Comparison of ENCODE assay signal across 9 cellular contexts in genomic region chr11:5004429-5005274, GRCh38. TPM values are rescaled to one million over a fixed set of nuclear protein-coding genes. Genes with fewer than 3 reads are reported as not detected.
DNase-seq lines count a peak whose midpoint lies in the region; ATAC-seq, FAIRE-seq and TF ChIP-seq lines count a peak whose summit lies in the region.
"Had no signal": no experiment of that assay in that cellular context is flagged by ENCODE, and none has a peak within 500 bp of the region (broad histone marks: within the 10 kb centered on the region; RNA-seq: fewer than 3 reads in every experiment).

No MANE protein-coding gene starts in this region.

- H3K4me3 Mint-ChIP-seq in CD4-positive, alpha-beta T cell, result no peak overlapping the region
- H3K4me3 Mint-ChIP-seq: activated naive CD4-positive, alpha-beta T cell treated with anti-CD3 and anti-CD28 coated beads, Interleukin-2, amount 50 U/mL, for 24 hours had no signal

- H3K4me2 ChIP-seq in KMS-11, result no peak overlapping the region
- no peak overlapping the region for H3K4me2 ChIP-seq in endothelial cell of umbilical vein (ENCODE audit: insufficient read depth, low read length)

- H3K9me3 Mint-ChIP-seq in CD4-positive, alpha-beta T cell, result no peaks in the 10 kb centered on the region
- H3K9me3 Mint-ChIP-seq: activated naive CD4-positive, alpha-beta T cell treated with anti-CD3 and anti-CD28 coated beads, Interleukin-2, amount 50 U/mL, for 24 hours had no signal

- H3K27me3 Mint-ChIP-seq in CD4-positive, alpha-beta T cell, result peaks cover 18% of the 10 kb centered on the region

- no peaks in the 10 kb centered on the region for H3K36me3 Mint-ChIP-seq in CD4-positive, alpha-beta T cell (ENCODE audit: low read depth)
- H3K36me3 Mint-ChIP-seq: activated naive CD4-positive, alpha-beta T cell treated with anti-CD3 and anti-CD28 coated beads, Interleukin-2, amount 50 U/mL, for 24 hours had no signal

- H3K79me2 ChIP-seq in KMS-11 (ENCODE audit: insufficient read depth, low read depth) (no peaks in the 10 kb centered on the region), endothelial cell of umbilical vein (ENCODE audit: control insufficient read depth, insufficient read depth, low read length) (no peaks in the 10 kb centered on the region)

- H3K27me3 ChIP-seq in KMS-11 (ENCODE audit: insufficient read depth, low read depth) (no peaks in the 10 kb centered on the region), RWPE2 (ENCODE audit: insufficient read depth, poor library complexity, severe bottlenecking) (no peaks in the 10 kb centered on the region), endothelial cell of umbilical vein (ENCODE audit: control insufficient read depth in 2 of 2, insufficient read depth in 2 of 2, low read length in 2 of 2) (no peaks in the 10 kb centered on the region)
- no peaks in the 10 kb centered on the region for H3K27me3 ChIP-seq in CD4-positive, alpha-beta T cell (ENCODE audit: control insufficient read depth, insufficient read depth, low read length)

- H4K20me1 ChIP-seq in KMS-11 (ENCODE audit: insufficient read depth) (no peaks in the 10 kb centered on the region), endothelial cell of umbilical vein (replicated peaks; ENCODE audit: control insufficient read depth, extremely low read depth, insufficient read depth, low read length) (no peaks in the 10 kb centered on the region)

- TF ChIP-seq CTCF in KMS-11 (conservative IDR thresholded peaks at IDR 0.05; ENCODE audit: low read depth, low read length) (peak; percentile 80), RWPE2 (IDR thresholded peaks at IDR 0.05; ENCODE audit: poor library complexity, severe bottlenecking) (peak; percentile 78), endothelial cell of umbilical vein (IDR thresholded peaks at IDR 0.05; ENCODE audit: extremely low read depth in 1 of 2, insufficient read depth in 1 of 2, low read depth in 1 of 2, low read length in 2 of 2) (peak; percentile 27 to 47)
- no peak for TF ChIP-seq CTCF in CD4-positive, alpha-beta T cell (IDR thresholded peaks at IDR 0.05)

- no peaks in the 10 kb centered on the region for H3K4me1 Mint-ChIP-seq in CD4-positive, alpha-beta T cell (ENCODE audit: low read depth)
- H3K4me1 Mint-ChIP-seq: activated naive CD4-positive, alpha-beta T cell treated with anti-CD3 and anti-CD28 coated beads, Interleukin-2, amount 50 U/mL, for 24 hours had no signal

- TF ChIP-seq POLR2A in endothelial cell of umbilical vein (IDR thresholded peaks at IDR 0.05; ENCODE audit: low read depth, low read length), result no peak

- POLR2A ChIA-PET in endothelial cell of umbilical vein (lab: Charles Lee), result no interaction called here
- POLR2A ChIA-PET in CD4-positive, alpha-beta T cell (lab: Charles Lee), result no interaction called here

- H3K36me3 ChIP-seq in KMS-11 (ENCODE audit: insufficient read depth) (no peaks in the 10 kb centered on the region), RWPE2 (ENCODE audit: low read depth) (no peaks in the 10 kb centered on the region), endothelial cell of umbilical vein (ENCODE audit: control insufficient read depth in 2 of 2, extremely low read depth in 1 of 2, insufficient read depth in 2 of 2, low read length in 2 of 2) (no peaks in the 10 kb centered on the region)

- DNase-seq in NCI-H446 (lab: John Stamatoyannopoulos, UW), result peak; percentile 10 to 58
- DNase-seq in NCI-H446 treated with DMSO at 0.1 percent for 48 hours (lab: John Stamatoyannopoulos, UW), result no peak
- DNase-seq in RWPE2 (ENCODE audit: low spot score), result no peak
- DNase-seq in endothelial cell of umbilical vein (ENCODE audit: low read depth, low spot score), result peak; percentile 55
- DNase-seq in myocyte (ENCODE audit: low read depth), result peak; percentile 73
- DNase-seq in T-helper 9 cell, result no peak
- no peak for DNase-seq in CD4-positive, alpha-beta T cell

- intact Hi-C loops in endothelial cell of umbilical vein (cut with micrococcal nuclease), result loop anchor here (1.0 kb wide), 4 partner anchors 367 to 822 kb away; partner anchors contain the start of gene OR51D1
- intact Hi-C loops in CD4-positive, alpha-beta T cell (cut with DNase I, micrococcal nuclease), result loop anchor here in 1 of 2 experiments (5.0 kb wide), 1 partner anchor 817 kb away; no protein-coding TSS in a partner anchor

- H3K9me3 ChIP-seq in RWPE2 (ENCODE audit: severe bottlenecking), result no peaks in the 10 kb centered on the region
- H3K9me3 ChIP-seq in endothelial cell of umbilical vein (replicated peaks; ENCODE audit: control insufficient read depth, insufficient read depth, low read length), result no peaks in the 10 kb centered on the region
- H3K9me3 ChIP-seq in CD4-positive, alpha-beta T cell (ENCODE audit: control insufficient read depth, low read length), result no peaks in the 10 kb centered on the region

- no peaks in the 10 kb centered on the region for H3K9me1 ChIP-seq in endothelial cell of umbilical vein (replicated peaks; ENCODE audit: control insufficient read depth, extremely low read depth, insufficient read depth, low read length)

- H3K4me1 ChIP-seq in KMS-11 (ENCODE audit: low read depth, poor library complexity, severe bottlenecking), result no peaks in the 10 kb centered on the region
- no peaks in the 10 kb centered on the region for H3K4me1 ChIP-seq in RWPE2 (ENCODE audit: insufficient read depth, poor library complexity, severe bottlenecking)
- H3K4me1 ChIP-seq in endothelial cell of umbilical vein (ENCODE audit: control insufficient read depth, extremely low read depth, insufficient read depth, low read length), result no peaks in the 10 kb centered on the region

- BruUV-seq in endothelial cell of umbilical vein (replicated peaks; lab: Mats Ljungman, UMichigan), result no TSS peak

- FAIRE-seq in endothelial cell of umbilical vein (lab: Jason Lieb, UNC), result peak; percentile 63

- H3K27ac ChIP-seq in KMS-11 (no peak overlapping the region), RWPE2 (ENCODE audit: poor library complexity, severe bottlenecking) (no peak overlapping the region), endothelial cell of umbilical vein (ENCODE audit: insufficient read depth, low read depth, low read length) (no peak overlapping the region)
- no peak overlapping the region for H3K27ac ChIP-seq in CD4-positive, alpha-beta T cell (ENCODE audit: low read depth, low read length)

- H3K9ac ChIP-seq in KMS-11 (no peak overlapping the region), endothelial cell of umbilical vein (replicated peaks; ENCODE audit: extremely low read depth, insufficient read depth, low read length) (no peak overlapping the region)

- H2AFZ ChIP-seq in KMS-11 (ENCODE audit: low read depth) (no peak overlapping the region), endothelial cell of umbilical vein (ENCODE audit: low read depth, low read length) (no peak overlapping the region)

- no peak overlapping the region for H3K4me3 ChIP-seq in KMS-11 (IDR thresholded peaks at IDR 0.05; ENCODE audit: insufficient read depth, low read depth, low read length)
- H3K4me3 ChIP-seq in RWPE2 (ENCODE audit: severe bottlenecking), result no peak overlapping the region
- no peak overlapping the region for H3K4me3 ChIP-seq in endothelial cell of umbilical vein (replicated peaks in 1 of 3; ENCODE audit: insufficient read depth in 1 of 3, low read depth in 1 of 3, low read length in 3 of 3)

- dilution Hi-C loops in endothelial cell of umbilical vein (cut with MboI; ENCODE audit: extremely low pct_ligation_motif_present, low sequenced_read_pairs), result no loop called here

- CTCF ChIA-PET in endothelial cell of umbilical vein (lab: Charles Lee), result interaction anchor here (1.5 to 2.2 kb wide), 3 partner anchors 368 to 823 kb away, joined by 3 to 12 read pairs (median 10); partner anchors contain the start of gene OR51D1
- CTCF ChIA-PET in CD4-positive, alpha-beta T cell (lab: Charles Lee), result no interaction called here

- ATAC-seq in RWPE2 (ENCODE audit: low read depth), result peak; percentile 48; the same call in 1 of the 3 replicates
- no peak for ATAC-seq in CD4-positive, alpha-beta T cell (ENCODE audit: poor library complexity)

- no peak overlapping the region for H3K27ac Mint-ChIP-seq in CD4-positive, alpha-beta T cell
- H3K27ac Mint-ChIP-seq: activated naive CD4-positive, alpha-beta T cell treated with anti-CD3 and anti-CD28 coated beads, Interleukin-2, amount 50 U/mL, for 24 hours had no signal

RNA-seq across cellular contexts. Expression of gene OR51L1, which starts 10.0 kb away (rescaled TPM):
- not detected in 2 replicates for total RNA-seq in endothelial cell of umbilical vein
- polyA plus RNA-seq in endothelial cell of umbilical vein, result not detected in 2 replicates
- not detected in 2 replicates for polyA plus RNA-seq in endothelial cell of umbilical vein (2011; cell fraction: cytosol; rRNA removed)
- polyA plus RNA-seq in endothelial cell of umbilical vein (2011; cell fraction: nucleus; rRNA removed), result not detected in 2 replicates
- polyA plus RNA-seq in endothelial cell of umbilical vein (2012), result not detected in 2 replicates
- not detected in 2 replicates for polyA minus RNA-seq in endothelial cell of umbilical vein
- polyA minus RNA-seq in endothelial cell of umbilical vein (2011; cell fraction: cytosol; rRNA and poly(A)+ RNA removed), result not detected
- not detected in 2 replicates for polyA minus RNA-seq in endothelial cell of umbilical vein (2011; cell fraction: nucleus; rRNA and poly(A)+ RNA removed)
- not detected in 2 replicates for total RNA-seq in myocyte
- not detected for polyA plus RNA-seq in myocyte (2012)
- not detected for total RNA-seq in CD4-positive, alpha-beta T cell

RNA-seq across cellular contexts. Expression of gene OR52J3, which starts 41.7 kb away (rescaled TPM):
- total RNA-seq in endothelial cell of umbilical vein (not detected in 2 replicates), myocyte (not detected in 2 replicates)
- not detected in 2 replicates for polyA plus RNA-seq in endothelial cell of umbilical vein
- not detected in 2 replicates for polyA plus RNA-seq in endothelial cell of umbilical vein (2011; cell fraction: cytosol; rRNA removed)
- polyA plus RNA-seq in endothelial cell of umbilical vein (2011; cell fraction: nucleus; rRNA removed), result not detected in 2 replicates
- not detected in 2 replicates for polyA plus RNA-seq in endothelial cell of umbilical vein (2012)
- not detected in 2 replicates for polyA minus RNA-seq in endothelial cell of umbilical vein
- polyA minus RNA-seq in endothelial cell of umbilical vein (2011; cell fraction: cytosol; rRNA and poly(A)+ RNA removed), result not detected
- not detected in 2 replicates for polyA minus RNA-seq in endothelial cell of umbilical vein (2011; cell fraction: nucleus; rRNA and poly(A)+ RNA removed)
- polyA plus RNA-seq in myocyte (2012), result not detected
- not detected for total RNA-seq in CD4-positive, alpha-beta T cell

RNA-seq across cellular contexts. Expression of gene OR51A2, which starts 49.1 kb away (rescaled TPM):
- total RNA-seq in endothelial cell of umbilical vein (not detected in 2 replicates), myocyte (not detected in 2 replicates)
- not detected in 2 replicates for polyA plus RNA-seq in endothelial cell of umbilical vein
- not detected in 2 replicates for polyA plus RNA-seq in endothelial cell of umbilical vein (2011; cell fraction: cytosol; rRNA removed)
- not detected in 2 replicates for polyA plus RNA-seq in endothelial cell of umbilical vein (2011; cell fraction: nucleus; rRNA removed)
- not detected in 2 replicates for polyA plus RNA-seq in endothelial cell of umbilical vein (2012)
- not detected in 2 replicates for polyA minus RNA-seq in endothelial cell of umbilical vein
- polyA minus RNA-seq in endothelial cell of umbilical vein (2011; cell fraction: cytosol; rRNA and poly(A)+ RNA removed), result not detected
- polyA minus RNA-seq in endothelial cell of umbilical vein (2011; cell fraction: nucleus; rRNA and poly(A)+ RNA removed), result not detected in 2 replicates
- polyA plus RNA-seq in myocyte (2012), result not detected
- total RNA-seq in CD4-positive, alpha-beta T cell, result not detected

RNA-seq across cellular contexts. Expression of gene OR52E2, which starts 54.8 kb away (rescaled TPM):
- total RNA-seq in endothelial cell of umbilical vein, result not detected in 2 replicates
- not detected in 2 replicates for polyA plus RNA-seq in endothelial cell of umbilical vein
- polyA plus RNA-seq in endothelial cell of umbilical vein (2011; cell fraction: cytosol; rRNA removed), result not detected in 2 replicates
- not detected in 2 replicates for polyA plus RNA-seq in endothelial cell of umbilical vein (2011; cell fraction: nucleus; rRNA removed)
- polyA plus RNA-seq in endothelial cell of umbilical vein (2012), result not detected in 2 replicates
- not detected in 2 replicates for polyA minus RNA-seq in endothelial cell of umbilical vein
- polyA minus RNA-seq in endothelial cell of umbilical vein (2011; cell fraction: cytosol; rRNA and poly(A)+ RNA removed), result not detected
- polyA minus RNA-seq in endothelial cell of umbilical vein (2011; cell fraction: nucleus; rRNA and poly(A)+ RNA removed), result not detected in 2 replicates
- not detected in 2 replicates for total RNA-seq in myocyte
- polyA plus RNA-seq in myocyte (2012), result not detected
- not detected for total RNA-seq in CD4-positive, alpha-beta T cell

RNA-seq across cellular contexts. Expression of gene OR51A4, which starts 57.2 kb away (rescaled TPM):
- total RNA-seq in endothelial cell of umbilical vein (not detected in 2 replicates), myocyte (not detected in 2 replicates)
- not detected in 2 replicates for polyA plus RNA-seq in endothelial cell of umbilical vein
- not detected in 2 replicates for polyA plus RNA-seq in endothelial cell of umbilical vein (2011; cell fraction: cytosol; rRNA removed)
- polyA plus RNA-seq in endothelial cell of umbilical vein (2011; cell fraction: nucleus; rRNA removed), result not detected in 2 replicates
- not detected in 2 replicates for polyA plus RNA-seq in endothelial cell of umbilical vein (2012)
- polyA minus RNA-seq in endothelial cell of umbilical vein, result not detected in 2 replicates
- not detected for polyA minus RNA-seq in endothelial cell of umbilical vein (2011; cell fraction: cytosol; rRNA and poly(A)+ RNA removed)
- polyA minus RNA-seq in endothelial cell of umbilical vein (2011; cell fraction: nucleus; rRNA and poly(A)+ RNA removed), result not detected in 2 replicates
- polyA plus RNA-seq in myocyte (2012), result not detected
- not detected for total RNA-seq in CD4-positive, alpha-beta T cell

Comparison
In these comparisons a context has a peak if more than half of its experiments do, and no peak if none do; other contexts are left out.
1. DNase-seq: peak in NCI-H446 (2 of 2), endothelial cell of umbilical vein (single experiment) and myocyte (single experiment); none in NCI-H446 treated with DMSO at 0.1 percent for 48 hours (single experiment), RWPE2 (single experiment), T-helper 9 cell (single experiment) and CD4-positive, alpha-beta T cell (0 of 10).